ENCODE assay signal across 25 cellular contexts in the genomic region with DNA sequence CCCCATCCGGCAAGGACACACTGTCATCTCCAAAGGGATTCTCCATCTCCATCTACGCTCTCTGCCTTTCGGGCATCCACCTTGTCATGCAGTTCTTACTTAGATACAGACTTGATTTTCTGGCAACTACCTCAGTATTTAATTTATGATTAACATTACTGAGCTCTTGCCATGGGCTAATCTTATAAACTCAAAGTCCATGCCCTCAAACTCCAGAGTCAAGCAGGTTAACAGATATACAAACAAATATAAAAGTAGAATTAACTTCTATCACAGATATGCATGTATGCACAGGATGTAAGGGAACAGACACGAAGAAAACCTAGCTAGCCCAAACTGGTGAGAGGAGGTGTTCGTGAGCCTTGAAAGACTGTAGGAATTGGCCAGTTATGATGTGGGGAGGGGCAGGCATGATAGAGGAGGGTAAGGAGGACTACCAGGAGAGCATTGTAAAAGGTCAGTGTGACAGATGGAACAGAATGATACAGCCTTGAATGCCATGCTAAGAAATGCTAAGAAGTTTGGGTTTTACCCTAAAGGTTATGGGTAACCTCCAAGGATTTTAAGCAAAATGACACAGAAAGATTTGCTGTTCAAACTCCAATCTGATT.
DNase-seq lines count a peak whose midpoint lies in the region; ATAC-seq, FAIRE-seq and TF ChIP-seq lines count a peak whose summit lies in the region.
"Had no signal": no experiment of that assay in that cellular context is flagged by ENCODE, and none has a peak within 500 bp of the region (broad histone marks: within the 10 kb centered on the region; RNA-seq: fewer than 3 reads in every experiment).

No MANE protein-coding gene starts in this region.

- no TSS peak for BruUV-seq in HepG2 (replicated peaks; lab: Mats Ljungman, UMichigan)

- no peak for FAIRE-seq in HepG2 (lab: Jason Lieb, UNC)
- no peak for FAIRE-seq in small intestine (lab: Jason Lieb, UNC)
- FAIRE-seq: A549, D721Med, GM12878 had no signal

- peaks cover 0 to 27% (median 25%) of the 10 kb centered on the region in 4 donors for H3K4me1 ChIP-seq in liver (ENCODE audit: control insufficient read depth in 4 of 4, insufficient read depth in 4 of 4, low read length in 3 of 4)
- H3K4me1 ChIP-seq in HepG2 (ENCODE audit: insufficient read depth, low read length) = peaks cover 17% of the 10 kb centered on the region
- no peaks in the 10 kb centered on the region for H3K4me1 ChIP-seq in mucosa of descending colon (ENCODE audit: low read depth)
- H3K4me1 ChIP-seq in small intestine (ENCODE audit: control insufficient read depth in 2 of 2, insufficient read depth in 1 of 2, low read depth in 1 of 2, low read length in 1 of 2) = peaks cover 0 to 12% of the 10 kb centered on the region in 2 donors
- H3K4me1 ChIP-seq: A549; BE2C; BLaER1 treated with 17β-estradiol and CSF1 and Interleukin-3, amounts not matched to agents 10 nM and 100 nM had no signal

- CTCF ChIA-PET in HepG2 (lab: Yijun Ruan, JAX; ENCODE audit: low intra/inter-chr PET ratio, low total read pairs) = no interaction called here

- 36% methylated on average over 5 of the region's 5 CpGs for WGBS in liver
- WGBS in HepG2 (ENCODE audit: low lambda C conversion rate) = 76% methylated on average over 5 of the region's 5 CpGs
- WGBS in small intestine, 3 donors = 27 to 65% (median 42%) methylated on average over 5 of the region's 5 CpGs

- H3K36me3 ChIP-seq in liver (ENCODE audit: control insufficient read depth in 4 of 4, insufficient read depth in 3 of 4, low read depth in 1 of 4, low read length in 3 of 4) (no peaks in the 10 kb centered on the region), HepG2 (replicated peaks in 1 of 2; ENCODE audit: control insufficient read depth in 1 of 2, insufficient read depth in 2 of 2, low read length in 2 of 2) (no peaks in the 10 kb centered on the region), mucosa of descending colon (ENCODE audit: low read depth) (no peaks in the 10 kb centered on the region), small intestine (ENCODE audit: control insufficient read depth in 2 of 2, insufficient read depth in 2 of 2, low read length in 2 of 2) (no peaks in the 10 kb centered on the region)
- H3K36me3 ChIP-seq: BE2C; BLaER1 treated with 17β-estradiol and CSF1 and Interleukin-3, amounts not matched to agents 10 nM and 100 nM had no signal

- H3K4me2 ChIP-seq in HepG2 (ENCODE audit: low read depth, low read length) = no peak overlapping the region
- H3K4me2 ChIP-seq: A549; BLaER1 treated with 17β-estradiol and CSF1 and Interleukin-3, amounts not matched to agents 10 nM and 100 nM; GM23338 had no signal

- no peaks in the 10 kb centered on the region for H3K79me2 ChIP-seq in HepG2 (ENCODE audit: insufficient read depth, low read length)

- TF ChIP-seq POLR2A in HepG2 (IDR thresholded peaks at IDR 0.05; ENCODE audit: insufficient read depth in 1 of 2, low read depth in 2 of 2, low read length in 2 of 2) = no peak

- peak overlapping the region in 1 of 2 donors; percentile 63 for H3K27ac ChIP-seq in liver (ENCODE audit: low read depth in 1 of 2, low read length in 2 of 2)
- H3K27ac ChIP-seq in HepG2 (ENCODE audit: extremely low read length, insufficient read depth, low read length) = no peak overlapping the region
- no peak overlapping the region for H3K27ac ChIP-seq in small intestine (ENCODE audit: low read depth in 1 of 2, low read length in 1 of 2)
- H3K27ac ChIP-seq: A549; BLaER1 treated with 17β-estradiol and CSF1 and Interleukin-3, amounts not matched to agents 10 nM and 100 nM had no signal

- TF ChIP-seq CTCF in liver (IDR thresholded peaks at IDR 0.05; ENCODE audit: low read depth, low read length, missing input control) (no peak), HepG2 (CRISPR knock-in tag; IDR thresholded peaks at IDR 0.05) (no peak), mucosa of descending colon (IDR thresholded peaks at IDR 0.05) (no peak)

- H3K27me3 ChIP-seq in liver (ENCODE audit: control insufficient read depth in 4 of 4, insufficient read depth in 4 of 4, low read length in 3 of 4) (no peaks in the 10 kb centered on the region), HepG2 (ENCODE audit: control insufficient read depth in 1 of 2, insufficient read depth in 2 of 2, low read length in 2 of 2) (no peaks in the 10 kb centered on the region; a peak in 1 of 5 replicates), small intestine (ENCODE audit: control insufficient read depth in 2 of 2, insufficient read depth in 2 of 2, low read length in 2 of 2) (no peaks in the 10 kb centered on the region)
- H3K27me3 ChIP-seq: BE2C; BLaER1 treated with 17β-estradiol and CSF1 and Interleukin-3, amounts not matched to agents 10 nM and 100 nM had no signal

- ATAC-seq in HepG2 = no peak
- peak; percentile 82 for ATAC-seq in left colon
- ATAC-seq in mucosa of descending colon = peak; percentile 53
- no peak for ATAC-seq in GM21529 (IDR thresholded peaks at IDR 0.05; ENCODE audit: unreplicated experiment)
- ATAC-seq in esophagus mucosa = no peak
- ATAC-seq: A549, GM12878, GM23338, HCT116 had no signal

- DNase-seq in HepG2 (ENCODE audit: low spot score) = no peak
- DNase-seq in left colon = no peak
- no peak for DNase-seq in mucosa of descending colon
- peak; percentile 89 for DNase-seq in small intestine
- DNase-seq in activated T-cell treated with anti-CD3 and anti-CD28 coated beads for 4 hours = no peak
- DNase-seq: 8988T; ACHN; AML-193; BE2C; CD4-positive, alpha-beta T cell; CD8-positive, alpha-beta memory T cell; DMS 273 treated with DMSO at 0.1 percent for 48 hours; DMS79; EL; GDM1; H9 had no signal

- intact Hi-C loops in HepG2 (cut with micrococcal nuclease; ENCODE audit: unreplicated experiment) = loop anchor here (10.0 kb wide), 1 partner anchor 953 kb away; no protein-coding TSS in a partner anchor
- intact Hi-C loops in left colon (cut with DNase I, micrococcal nuclease) = no loop called here
- intact Hi-C loops in mucosa of descending colon (cut with DNase I, micrococcal nuclease) = no loop called here

- no peaks in the 10 kb centered on the region for H4K20me1 ChIP-seq in HepG2 (ENCODE audit: insufficient read depth, low read length)
- H4K20me1 ChIP-seq: BLaER1 treated with 17β-estradiol and CSF1 and Interleukin-3, amounts not matched to agents 10 nM and 100 nM had no signal

- H3K9ac ChIP-seq in liver (ENCODE audit: low read depth in 1 of 2, low read length in 2 of 2) (no peak overlapping the region), HepG2 (ENCODE audit: insufficient read depth, low read depth, low read length) (no peak overlapping the region)
- H3K9ac ChIP-seq: BLaER1 treated with 17β-estradiol and CSF1 and Interleukin-3, amounts not matched to agents 10 nM and 100 nM had no signal

- in situ Hi-C loops in HepG2 (cut with HindIII; ENCODE audit: extremely low pct_ligation_motif_present, low pct_unique_long_range_greater_than_20kb) = no loop called here

- TF ChIP-seq RAD21 in liver (IDR thresholded peaks at IDR 0.05) = peak; percentile 53 to 60
- TF ChIP-seq RAD21 in HepG2 (CRISPR knock-in tag; IDR thresholded peaks at IDR 0.05) = no peak

- H3K9me3 ChIP-seq in liver (ENCODE audit: control insufficient read depth in 4 of 4, low read length in 3 of 4) = no peaks in the 10 kb centered on the region
- no peaks in the 10 kb centered on the region for H3K9me3 ChIP-seq in HepG2 (ENCODE audit: low read length)
- no peaks in the 10 kb centered on the region for H3K9me3 ChIP-seq in mucosa of descending colon
- H3K9me3 ChIP-seq in small intestine (ENCODE audit: control insufficient read depth, low read depth) = no peaks in the 10 kb centered on the region
- H3K9me3 ChIP-seq: A549; BE2C; BLaER1 treated with 17β-estradiol and CSF1 and Interleukin-3, amounts not matched to agents 10 nM and 100 nM had no signal

- H3K4me3 ChIP-seq in liver (ENCODE audit: low read depth in 1 of 3, low read length in 3 of 3) (peak overlapping the region in 2 of 3 donors; percentile 1 to 9), HepG2 (replicated peaks in 1 of 3; ENCODE audit: insufficient read depth in 1 of 3, low read depth in 2 of 3, low read length in 3 of 3) (no peak overlapping the region), mucosa of descending colon (no peak overlapping the region), small intestine (ENCODE audit: low read depth in 1 of 2, low read length in 2 of 2) (no peak overlapping the region)
- H3K4me3 ChIP-seq: A549; BLaER1 treated with 17β-estradiol and CSF1 and Interleukin-3, amounts not matched to agents 10 nM and 100 nM; GM12878; GM23338 had no signal

- no peak overlapping the region for H2AFZ ChIP-seq in HepG2 (ENCODE audit: low read length)
- H2AFZ ChIP-seq: GM23338 had no signal

- TF ChIP-seq EP300 in HepG2 (IDR thresholded peaks at IDR 0.05; ENCODE audit: low read depth in 2 of 2, low read length in 2 of 2) (no peak), HepG2 (CRISPR knock-in tag; IDR thresholded peaks at IDR 0.05; ENCODE audit: borderline replicate concordance) (no peak)

- POLR2A ChIA-PET in HepG2 (lab: Yijun Ruan, JAX) = no interaction called here

TF ChIP-seq in liver, 16 proteins besides CTCF, POLR2A, EP300 and RAD21 (continues in another document):
- TF ChIP-seq RXRA (IDR thresholded peaks at IDR 0.05) = peak; percentile 88 to 89
- TF ChIP-seq EGR1 (IDR thresholded peaks at IDR 0.05; ENCODE audit: low read depth in 2 of 2) = no peak
- TF ChIP-seq JUND (IDR thresholded peaks at IDR 0.05) = peak; percentile 43 to 73
- TF ChIP-seq SP1 (IDR thresholded peaks at IDR 0.05) = peak; percentile 90
- peak; percentile 23 for TF ChIP-seq FOXA1 (IDR thresholded peaks at IDR 0.05)
- peak; percentile 97 to 99 for TF ChIP-seq HNF4A (conservative IDR thresholded peaks at IDR 0.05)
- TF ChIP-seq, protein P1, sequence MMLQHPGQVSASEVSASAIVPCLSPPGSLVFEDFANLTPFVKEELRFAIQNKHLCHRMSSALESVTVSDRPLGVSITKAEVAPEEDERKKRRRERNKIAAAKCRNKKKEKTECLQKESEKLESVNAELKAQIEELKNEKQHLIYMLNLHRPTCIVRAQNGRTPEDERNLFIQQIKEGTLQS (IDR thresholded peaks at IDR 0.05) = no peak
- TF ChIP-seq YY1 (IDR thresholded peaks at IDR 0.05) = peak; percentile 48

TF ChIP-seq in HepG2, 621 proteins besides CTCF, POLR2A, EP300 and RAD21:
- no peak for TF ChIP-seq AGO1 (IDR thresholded peaks at IDR 0.05; ENCODE audit: low read depth, low read length, poor library complexity, severe bottlenecking)
- no peak for TF ChIP-seq ZEB1 (IDR thresholded peaks at IDR 0.05; ENCODE audit: insufficient replicate concordance, low read depth)
- TF ChIP-seq MIER2 (CRISPR knock-in tag; IDR thresholded peaks at IDR 0.05) = no peak
- TF ChIP-seq ZFP37 (CRISPR knock-in tag; IDR thresholded peaks at IDR 0.05; ENCODE audit: borderline replicate concordance) = no peak
- TF ChIP-seq SALL1 (CRISPR knock-in tag; IDR thresholded peaks at IDR 0.05) = no peak
- no peak for TF ChIP-seq ARNT (IDR thresholded peaks at IDR 0.05)
- TF ChIP-seq ARNTL (CRISPR knock-in tag; IDR thresholded peaks at IDR 0.05) = no peak
- no peak for TF ChIP-seq RCOR2 (CRISPR knock-in tag; IDR thresholded peaks at IDR 0.05)
- TF ChIP-seq FOSL1 (CRISPR knock-in tag; IDR thresholded peaks at IDR 0.05; ENCODE audit: borderline replicate concordance) = no peak
- TF ChIP-seq ZNF570 (CRISPR knock-in tag; IDR thresholded peaks at IDR 0.05; ENCODE audit: borderline replicate concordance) = no peak
- TF ChIP-seq ZBTB7B (CRISPR knock-in tag; IDR thresholded peaks at IDR 0.05) = no peak

Comparison
In these comparisons a context has a peak if more than half of its experiments do, and no peak if none do; other contexts are left out.
1. H3K4me3 ChIP-seq: peak in liver (2 of 3); none in HepG2 (0 of 3), mucosa of descending colon (single experiment) and small intestine (0 of 2).
2. ATAC-seq: peak in left colon (single experiment) and mucosa of descending colon (single experiment); none in HepG2 (single experiment), GM21529 (single experiment) and esophagus mucosa (single experiment).